Comparison of ENCODE assay signal across 1 cellular context in genomic region chr10:8766899-8767298, GRCh38.
TF ChIP-seq lines count a peak whose summit lies in the region.

No MANE protein-coding gene starts in this region.

TF ChIP-seq in HepG2, 621 proteins besides CTCF, POLR2A, EP300 and RAD21 (continued from another document):
- no peak for TF ChIP-seq CSRNP2 (CRISPR knock-in tag; conservative IDR thresholded peaks at IDR 0.05; ENCODE audit: low read depth)
